8 cellular contexts compared by ENCODE assay signal in genomic region chr10:7526017-7526400, GRCh38.
"Had no signal": no experiment of that assay in that cellular context is flagged by ENCODE, and none has a peak within 500 bp of the region (broad histone marks: within the 10 kb centered on the region; RNA-seq: fewer than 3 reads in every experiment).

No MANE protein-coding gene starts in this region.

- H3K4me3 Mint-ChIP-seq: activated naive CD4-positive, alpha-beta T cell treated with anti-CD3 and anti-CD28 coated beads, Interleukin-2, amount 10 ng/mL, durations not matched to agents 7 days and 5 days; nephron progenitor cell had no signal

- H3K27ac ChIP-seq: adrenal gland, gastrocnemius medialis, pancreas, stomach, thoracic aorta, WERI-Rb-1 had no signal

- H3K36me3 ChIP-seq: adrenal gland, gastrocnemius medialis, pancreas, stomach, thoracic aorta, WERI-Rb-1 had no signal

- H3K9me3 ChIP-seq: adrenal gland, gastrocnemius medialis, pancreas, stomach, thoracic aorta had no signal

- H3K4me3 ChIP-seq: adrenal gland, gastrocnemius medialis, pancreas, stomach, thoracic aorta had no signal

- H3K4me1 ChIP-seq: adrenal gland, gastrocnemius medialis, pancreas, stomach had no signal

- H3K9me3 Mint-ChIP-seq: activated naive CD4-positive, alpha-beta T cell treated with anti-CD3 and anti-CD28 coated beads, Interleukin-2, amount 10 ng/mL, durations not matched to agents 7 days and 5 days; nephron progenitor cell had no signal

- H3K27me3 ChIP-seq: pancreas had no signal

- H3K27ac Mint-ChIP-seq: activated naive CD4-positive, alpha-beta T cell treated with anti-CD3 and anti-CD28 coated beads, Interleukin-2, amount 10 ng/mL, durations not matched to agents 7 days and 5 days; nephron progenitor cell had no signal

- H3K36me3 Mint-ChIP-seq: activated naive CD4-positive, alpha-beta T cell treated with anti-CD3 and anti-CD28 coated beads, Interleukin-2, amount 10 ng/mL, durations not matched to agents 7 days and 5 days had no signal
